ENCODE assay signal across 18 cellular contexts in genomic region chr21:32844076-32844475, GRCh38.
"Had no signal": no experiment of that assay in that cellular context is flagged by ENCODE, and none has a peak within 500 bp of the region (broad histone marks: within the 10 kb centered on the region; RNA-seq: fewer than 3 reads in every experiment).

No MANE protein-coding gene starts in this region.

- H3K36me3 ChIP-seq: left ventricle myocardium inferior, neural progenitor cell, neutrophil, ovary, right atrium auricular region, suprapubic skin, thoracic aorta, tibial nerve, uterus had no signal

- H3K9me3 ChIP-seq: left ventricle myocardium inferior, neutrophil, ovary, right atrium auricular region, suprapubic skin, thoracic aorta, tibial nerve, uterus had no signal

- H3K27ac ChIP-seq: left ventricle myocardium inferior, neural progenitor cell, neutrophil, ovary, right atrium auricular region, skin epidermis, suprapubic skin, thoracic aorta, tibial nerve, uterus had no signal

- H3K4me2 ChIP-seq: neural progenitor cell had no signal

- H3K4me1 ChIP-seq: left ventricle myocardium inferior, right atrium auricular region, suprapubic skin, tibial nerve, uterus had no signal

- H2AFZ ChIP-seq: neural progenitor cell had no signal

- H3K9ac ChIP-seq: neural progenitor cell had no signal

- DNase-seq: islet precursor cell; left ventricle myocardium inferior; naive B cell; natural killer cell; nephron progenitor cell; occipital lobe; ovary; stimulated activated CD4-positive, alpha-beta T cell treated with anti-CD3 and anti-CD28 coated beads, Interleukin-4, amount 100 ng/mL, for 24 hours; stimulated activated naive CD4-positive, alpha-beta T cell; uterus had no signal

- H3K4me3 ChIP-seq: left ventricle myocardium inferior, lung, neural progenitor cell, ovary, right atrium auricular region, skin epidermis, suprapubic skin, thoracic aorta, tibial nerve, uterus had no signal

- H3K27me3 ChIP-seq: neural progenitor cell, ovary, right atrium auricular region, tibial nerve, uterus had no signal
